19 cellular contexts compared by ENCODE assay signal in the genomic region with DNA sequence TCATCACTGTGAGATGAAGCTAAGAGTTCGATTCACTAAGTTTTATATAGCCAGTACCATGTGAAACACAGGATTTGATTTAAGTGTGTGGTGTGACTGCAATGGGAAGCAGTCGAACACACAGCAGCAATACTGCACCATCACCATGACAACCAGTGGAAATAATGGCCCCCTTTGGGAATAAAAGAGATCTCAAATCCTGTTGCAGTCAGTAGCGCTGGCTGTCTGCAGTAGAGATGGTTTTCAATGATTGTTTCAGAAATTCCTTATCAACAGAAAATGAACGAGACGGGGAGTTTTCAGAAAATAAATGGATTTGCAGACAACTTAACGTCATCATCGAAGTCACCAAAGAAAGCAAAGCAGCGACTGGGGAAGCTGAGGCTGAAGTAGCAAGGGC.
DNase-seq lines count a peak whose midpoint lies in the region; TF ChIP-seq lines count a peak whose summit lies in the region.
"Had no signal": no experiment of that assay in that cellular context is flagged by ENCODE, and none has a peak within 500 bp of the region (broad histone marks: within the 10 kb centered on the region; RNA-seq: fewer than 3 reads in every experiment).

No MANE protein-coding gene starts in this region.

- H3K9me3 ChIP-seq in muscle layer of duodenum (ENCODE audit: control insufficient read depth in 1 of 2, low read length in 2 of 2) = no peaks in the 10 kb centered on the region
- H3K9me3 ChIP-seq in CD4-positive, alpha-beta memory T cell (ENCODE audit: control insufficient read depth in 1 of 2, low read length in 2 of 2) = no peaks in the 10 kb centered on the region
- H3K9me3 ChIP-seq: prostate gland, thyroid gland had no signal

- no peak overlapping the region for H3K4me3 Mint-ChIP-seq in CD4-positive, alpha-beta memory T cell
- H3K4me3 Mint-ChIP-seq: activated CD4-positive, alpha-beta T cell treated with anti-CD3 and anti-CD28 coated beads, Interleukin-2, amount 10 ng/mL, durations not matched to agents 24 days and 14 days; CD4-positive, CD25-positive, alpha-beta regulatory T cell; stimulated activated effector memory CD8-positive, alpha-beta T cell treated with anti-CD3 and anti-CD28 coated beads, Interleukin-12 subunit alpha, Interleukin-12 subunit beta, amount 100 ng/mL, for 72 hours had no signal

- H3K4me3 ChIP-seq in muscle layer of duodenum (ENCODE audit: low read depth in 1 of 2, low read length in 2 of 2) = no peak overlapping the region
- no peak overlapping the region for H3K4me3 ChIP-seq in CD4-positive, alpha-beta memory T cell (ENCODE audit: low read length in 2 of 2)
- H3K4me3 ChIP-seq: prostate gland, thyroid gland had no signal

- no peaks in the 10 kb centered on the region for H3K9me3 Mint-ChIP-seq in CD4-positive, alpha-beta memory T cell
- H3K9me3 Mint-ChIP-seq: activated CD4-positive, alpha-beta T cell treated with anti-CD3 and anti-CD28 coated beads, Interleukin-2, amount 10 ng/mL, durations not matched to agents 24 days and 14 days; activated naive CD4-positive, alpha-beta T cell treated with anti-CD3 and anti-CD28 coated beads, Interleukin-2, amount 50 U/mL, for 72 hours; CD4-positive, CD25-positive, alpha-beta regulatory T cell; stimulated activated effector memory CD8-positive, alpha-beta T cell treated with anti-CD3 and anti-CD28 coated beads, Interleukin-12 subunit alpha, Interleukin-12 subunit beta, amount 100 ng/mL, for 72 hours had no signal

- H3K27ac ChIP-seq in cingulate gyrus (ENCODE audit: low read depth, low read length) = peak overlapping the region; percentile 39
- peak overlapping the region; percentile 22 for H3K27ac ChIP-seq in muscle layer of duodenum (ENCODE audit: low read length)
- H3K27ac ChIP-seq in temporal lobe (ENCODE audit: low read depth, low read length) = peak overlapping the region; percentile 50
- H3K27ac ChIP-seq in CD4-positive, alpha-beta memory T cell (ENCODE audit: low read depth, low read length) = no peak overlapping the region
- H3K27ac ChIP-seq: prostate gland had no signal

- intact Hi-C loops in CD4-positive, alpha-beta memory T cell (cut with micrococcal nuclease) = no loop called here

- no peaks in the 10 kb centered on the region for H3K36me3 Mint-ChIP-seq in CD4-positive, alpha-beta memory T cell
- H3K36me3 Mint-ChIP-seq: activated naive CD4-positive, alpha-beta T cell treated with anti-CD3 and anti-CD28 coated beads, Interleukin-2, amount 50 U/mL, for 72 hours; CD4-positive, CD25-positive, alpha-beta regulatory T cell; naive B cell; stimulated activated effector memory CD8-positive, alpha-beta T cell treated with anti-CD3 and anti-CD28 coated beads, Interleukin-12 subunit alpha, Interleukin-12 subunit beta, amount 100 ng/mL, for 72 hours had no signal

- CTCF ChIA-PET in CD4-positive, alpha-beta memory T cell (lab: Charles Lee; ENCODE audit: partially characterized antibody) = no interaction called here

- H3K27ac Mint-ChIP-seq in CD4-positive, alpha-beta memory T cell = no peak overlapping the region
- H3K27ac Mint-ChIP-seq: activated CD4-positive, alpha-beta T cell treated with anti-CD3 and anti-CD28 coated beads, Interleukin-2, amount 10 ng/mL, durations not matched to agents 24 days and 14 days; activated naive CD4-positive, alpha-beta T cell treated with anti-CD3 and anti-CD28 coated beads, Interleukin-2, amount 50 U/mL, for 72 hours; CD4-positive, CD25-positive, alpha-beta regulatory T cell; stimulated activated effector memory CD8-positive, alpha-beta T cell treated with anti-CD3 and anti-CD28 coated beads, Interleukin-12 subunit alpha, Interleukin-12 subunit beta, amount 100 ng/mL, for 72 hours had no signal

- H3K4me1 Mint-ChIP-seq in CD4-positive, alpha-beta memory T cell = no peaks in the 10 kb centered on the region

- no peaks in the 10 kb centered on the region for H3K4me1 ChIP-seq in muscle layer of duodenum (ENCODE audit: control insufficient read depth in 1 of 2, insufficient read depth in 2 of 2, low read length in 2 of 2)
- no peaks in the 10 kb centered on the region for H3K4me1 ChIP-seq in CD4-positive, alpha-beta memory T cell (ENCODE audit: insufficient read depth, low read length)
- H3K4me1 ChIP-seq: prostate gland had no signal

- POLR2A ChIA-PET in CD4-positive, alpha-beta memory T cell (lab: Charles Lee; ENCODE audit: partially characterized antibody) = no interaction called here

- peaks cover 6 to 19% of the 10 kb centered on the region in 2 donors for H3K27me3 Mint-ChIP-seq in CD4-positive, alpha-beta memory T cell

- H3K36me3 ChIP-seq in muscle layer of duodenum (ENCODE audit: control insufficient read depth in 1 of 2, insufficient read depth in 2 of 2, low read length in 2 of 2) = no peaks in the 10 kb centered on the region
- no peaks in the 10 kb centered on the region for H3K36me3 ChIP-seq in CD4-positive, alpha-beta memory T cell (ENCODE audit: insufficient read depth, low read length)
- H3K36me3 ChIP-seq: prostate gland, thyroid gland had no signal

- peak; percentile 52 for DNase-seq in NCI-H748 (lab: John Stamatoyannopoulos, UW; ENCODE audit: unreplicated experiment)
- DNase-seq in NCI-H748 treated with DMSO at 0.1 percent for 48 hours (lab: John Stamatoyannopoulos, UW) = no peak
- no peak for DNase-seq in activated naive CD4-positive, alpha-beta T cell treated with anti-CD3 and anti-CD28 coated beads, Interleukin-2, amount 50 U/mL, for 16 hours
- no peak for DNase-seq in CD4-positive, alpha-beta memory T cell
- DNase-seq in GM20000 (ENCODE audit: low spot score) = no peak
- DNase-seq: activated CD4-positive, alpha-beta T cell treated with anti-CD3 and anti-CD28 coated beads, Interleukin-2, amount 10 ng/mL, durations not matched to agents 24 days and 14 days; CD4-positive, CD25-positive, alpha-beta regulatory T cell; erythroblast; naive B cell; NCI-H1417; RPMI8226; stimulated activated CD4-positive, alpha-beta T cell treated with anti-CD3 and anti-CD28 coated beads, Interleukin-12 subunit alpha, Interleukin-12 subunit beta, amount 100 ng/mL, for 4 hours; thyroid gland had no signal

- H3K27me3 ChIP-seq in muscle layer of duodenum (ENCODE audit: low read depth, low read length) = no peaks in the 10 kb centered on the region
- H3K27me3 ChIP-seq in CD4-positive, alpha-beta memory T cell (ENCODE audit: insufficient read depth, low read length) = no peaks in the 10 kb centered on the region
- H3K27me3 ChIP-seq: thyroid gland had no signal

- TF ChIP-seq CTCF in GM20000 (IDR thresholded peaks at IDR 0.05; ENCODE audit: extremely low read depth, missing control alignments) = no peak
